In the genomic region with DNA sequence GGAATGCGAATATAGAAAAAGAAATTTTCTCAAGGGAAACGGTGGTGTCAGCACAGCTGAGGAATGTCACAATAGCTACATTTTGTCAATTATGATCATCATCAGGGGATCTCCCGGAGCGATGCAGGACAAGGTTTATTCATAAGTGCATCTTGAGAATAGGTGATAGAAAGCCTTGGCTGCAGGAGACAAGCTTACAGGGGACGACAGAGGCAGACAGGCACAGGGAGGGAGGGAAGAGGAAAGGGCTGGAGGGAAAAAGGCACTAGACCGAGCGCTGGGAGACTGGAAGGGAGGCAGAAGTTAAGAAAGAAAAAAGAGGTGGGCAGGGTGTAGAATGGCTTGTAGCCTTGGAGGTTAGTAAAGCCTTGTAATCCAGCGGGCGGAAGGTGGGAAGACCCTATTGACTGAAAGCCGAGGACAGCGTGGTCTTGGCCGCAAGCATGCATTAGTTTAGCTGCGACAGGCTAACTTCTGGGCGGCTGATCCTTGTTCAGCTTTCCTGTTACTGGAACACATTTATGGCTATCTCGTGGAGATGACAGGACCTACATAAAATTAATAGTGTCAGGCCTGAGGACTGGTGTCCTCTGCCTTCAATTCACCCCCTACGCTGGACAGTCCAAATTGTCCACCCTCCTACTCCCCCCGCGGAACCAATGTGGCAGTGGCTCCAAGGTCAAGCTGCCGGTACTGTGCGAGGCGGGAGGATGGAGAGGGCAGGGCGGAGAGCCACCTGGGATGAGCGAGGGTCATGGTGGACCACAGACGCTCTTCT, we compare ENCODE assay signal across 1 cellular context.
TF ChIP-seq lines count a peak whose summit lies in the region.

No MANE protein-coding gene starts in this region.

TF ChIP-seq in endothelial cell of umbilical vein, 7 proteins besides CTCF, POLR2A, EP300 and RAD21 (continued from another document):
- no peak for TF ChIP-seq EZH2 (IDR thresholded peaks at IDR 0.05; ENCODE audit: borderline replicate concordance, low read depth, low read length, severe bottlenecking)
- no peak for TF ChIP-seq JUN (IDR thresholded peaks at IDR 0.05; ENCODE audit: borderline replicate concordance, insufficient read depth, insufficient read length, low read depth)
